In the genomic region with DNA sequence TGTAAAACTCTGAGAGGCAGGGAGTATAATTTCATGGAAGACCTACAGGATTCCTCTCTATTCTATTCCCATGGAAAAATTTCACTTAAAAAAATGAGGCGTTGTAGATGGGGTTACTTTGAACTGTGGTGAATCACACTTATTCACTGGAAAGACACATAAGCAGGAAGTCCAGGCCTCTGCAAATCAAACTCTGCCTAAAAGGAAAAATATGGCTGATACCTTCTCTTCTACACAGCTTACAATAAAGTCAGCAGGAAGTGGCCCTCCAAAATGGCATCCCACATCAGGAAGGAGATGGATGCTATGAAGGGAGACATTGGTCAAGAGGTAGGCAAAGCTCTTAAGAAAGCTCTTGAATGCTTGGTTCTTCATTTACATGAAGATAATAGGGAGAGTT, we compare ENCODE assay signal across 10 cellular contexts.
DNase-seq lines count a peak whose midpoint lies in the region; ATAC-seq and TF ChIP-seq lines count a peak whose summit lies in the region.
"Had no signal": no experiment of that assay in that cellular context is flagged by ENCODE, and none has a peak within 500 bp of the region (broad histone marks: within the 10 kb centered on the region; RNA-seq: fewer than 3 reads in every experiment).

No MANE protein-coding gene starts in this region.

- no peaks in the 10 kb centered on the region for H3K27me3 Mint-ChIP-seq in activated T-cell treated with anti-CD3 and anti-CD28 coated beads, Interleukin-2, amount 50 U/mL, for 4 hours (ENCODE audit: low read depth)
- no peaks in the 10 kb centered on the region for H3K27me3 Mint-ChIP-seq in activated T-helper 1 cell treated with anti-CD3 and anti-CD28 coated beads, Interleukin-12 subunit alpha, Interleukin-12 subunit beta, Interleukin-2, Interleukin-4 antibody, amounts not matched to agents 30 ng/mL and 10 ng/mL and 1 ng/mL, durations not matched to agents 14 hours and 24 hours and 36 hours (ENCODE audit: insufficient read depth)

- H3K9me3 Mint-ChIP-seq in activated T-cell treated with anti-CD3 and anti-CD28 coated beads, Interleukin-2, amount 50 U/mL, for 4 hours, result no peaks in the 10 kb centered on the region
- no peaks in the 10 kb centered on the region for H3K9me3 Mint-ChIP-seq in activated T-helper 1 cell treated with anti-CD3 and anti-CD28 coated beads, Interleukin-12 subunit alpha, Interleukin-12 subunit beta, Interleukin-2, Interleukin-4 antibody, amounts not matched to agents 30 ng/mL and 10 ng/mL and 1 ng/mL, durations not matched to agents 14 hours and 24 hours and 36 hours

- H3K9me3 ChIP-seq in hepatocyte (ENCODE audit: low read depth) (no peaks in the 10 kb centered on the region), stomach (no peaks in the 10 kb centered on the region)
- H3K9me3 ChIP-seq: ascending aorta had no signal

- H3K4me2 ChIP-seq in hepatocyte, result no peak overlapping the region

- H3K36me3 ChIP-seq in hepatocyte (replicated peaks; ENCODE audit: insufficient read depth, low read depth), result no peaks in the 10 kb centered on the region
- H3K36me3 ChIP-seq in stomach, result no peaks in the 10 kb centered on the region
- H3K36me3 ChIP-seq: ascending aorta had no signal

- H3K4me3 Mint-ChIP-seq in activated T-cell treated with anti-CD3 and anti-CD28 coated beads, Interleukin-2, amount 50 U/mL, for 4 hours, result peak overlapping the region; percentile 88
- peak overlapping the region; percentile 81 for H3K4me3 Mint-ChIP-seq in activated T-helper 1 cell treated with anti-CD3 and anti-CD28 coated beads, Interleukin-12 subunit alpha, Interleukin-12 subunit beta, Interleukin-2, Interleukin-4 antibody, amounts not matched to agents 30 ng/mL and 10 ng/mL and 1 ng/mL, durations not matched to agents 14 hours and 24 hours and 36 hours

- H3K79me2 ChIP-seq in hepatocyte, result no peaks in the 10 kb centered on the region

- intact Hi-C loops in activated T-helper 1 cell treated with anti-CD3 and anti-CD28 coated beads, Interleukin-12 subunit alpha, Interleukin-12 subunit beta, Interleukin-2, Interleukin-4 antibody, amounts not matched to agents 30 ng/mL and 10 ng/mL and 1 ng/mL, durations not matched to agents 14 hours and 24 hours and 36 hours (cut with micrococcal nuclease), result no loop called here
- intact Hi-C loops in stomach (cut with DNase I; ENCODE audit: low total_unique reads), result no loop called here

- no peak for DNase-seq in activated T-cell treated with anti-CD3 and anti-CD28 coated beads, Interleukin-2, amount 50 U/mL, for 4 hours
- DNase-seq in activated T-cell treated with anti-CD3 and anti-CD28 coated beads, Interleukin-2, amount 50 U/mL, for 1 hour, result no peak
- no peak for DNase-seq in activated T-helper 1 cell treated with anti-CD3 and anti-CD28 coated beads, Interleukin-12 subunit alpha, Interleukin-12 subunit beta, Interleukin-2, Interleukin-4 antibody, amounts not matched to agents 30 ng/mL and 10 ng/mL and 1 ng/mL, durations not matched to agents 14 hours and 24 hours and 36 hours (ENCODE audit: low spot score)
- DNase-seq in hepatocyte (ENCODE audit: low spot score) (no peak), stomach (no peak), putamen (ENCODE audit: low spot score) (no peak)
- DNase-seq in stimulated activated CD4-positive, alpha-beta T cell treated with anti-CD3 and anti-CD28 coated beads, Interleukin-1b, Interleukin-23, amount 100 ng/mL, for 48 hours, result no peak
- DNase-seq: NCI-H446 treated with DMSO at 0.1 percent for 48 hours had no signal

- H3K27me3 ChIP-seq in hepatocyte (no peaks in the 10 kb centered on the region), stomach (no peaks in the 10 kb centered on the region)
- H3K27me3 ChIP-seq: ascending aorta had no signal

- H3K4me1 ChIP-seq in hepatocyte (ENCODE audit: insufficient read depth) (peaks cover 3% of the 10 kb centered on the region), stomach (peaks cover 7 to 51% (median 23%) of the 10 kb centered on the region in 4 donors)

- no peaks in the 10 kb centered on the region for H3K9me2 ChIP-seq in hepatocyte (replicated peaks; ENCODE audit: insufficient read depth)

- no peak for TF ChIP-seq CTCF in hepatocyte (IDR thresholded peaks at IDR 0.05; ENCODE audit: poor library complexity)
- no peak for TF ChIP-seq CTCF in stomach (IDR thresholded peaks at IDR 0.05)

- no peaks in the 10 kb centered on the region for H4K20me1 ChIP-seq in hepatocyte (ENCODE audit: insufficient read depth, poor library complexity, severe bottlenecking)

- 65% methylated on average over 1 of the region's 1 CpG for WGBS in hepatocyte (ENCODE audit: low lambda C conversion rate, missing lambda C conversion rate)
- WGBS in stomach, 5 donors, result 31 to 77% (median 73%) methylated on average over 1 of the region's 1 CpG

- H3K4me3 ChIP-seq in hepatocyte, result no peak overlapping the region
- peak overlapping the region in 1 of 4 donors; percentile 5 for H3K4me3 ChIP-seq in stomach
- H3K4me3 ChIP-seq: ascending aorta had no signal

- peak overlapping the region; percentile 89 for H3K27ac Mint-ChIP-seq in activated T-helper 1 cell treated with anti-CD3 and anti-CD28 coated beads, Interleukin-12 subunit alpha, Interleukin-12 subunit beta, Interleukin-2, Interleukin-4 antibody, amounts not matched to agents 30 ng/mL and 10 ng/mL and 1 ng/mL, durations not matched to agents 14 hours and 24 hours and 36 hours

- no peak for TF ChIP-seq EP300 in stomach (IDR thresholded peaks at IDR 0.05)

- no peak for TF ChIP-seq POLR2A in stomach (IDR thresholded peaks at IDR 0.05)

- no peak overlapping the region for H2AFZ ChIP-seq in hepatocyte

- no peak for ATAC-seq in activated T-cell treated with anti-CD3 and anti-CD28 coated beads, Interleukin-2, amount 50 U/mL, for 4 hours
- no peak for ATAC-seq in HG02588 (IDR thresholded peaks at IDR 0.05; ENCODE audit: unreplicated experiment)

- H3K27ac ChIP-seq in hepatocyte (peak overlapping the region; percentile 45), stomach (peak overlapping the region in 4 of 5 donors; percentile 43 to 82 (median 68))
- H3K27ac ChIP-seq: ascending aorta had no signal

- peaks cover 91% of the 10 kb centered on the region for H3K4me1 Mint-ChIP-seq in activated T-cell treated with anti-CD3 and anti-CD28 coated beads, Interleukin-2, amount 50 U/mL, for 4 hours (ENCODE audit: low read depth)
- H3K4me1 Mint-ChIP-seq in activated T-helper 1 cell treated with anti-CD3 and anti-CD28 coated beads, Interleukin-12 subunit alpha, Interleukin-12 subunit beta, Interleukin-2, Interleukin-4 antibody, amounts not matched to agents 30 ng/mL and 10 ng/mL and 1 ng/mL, durations not matched to agents 14 hours and 24 hours and 36 hours (ENCODE audit: low read depth), result peaks cover 94% of the 10 kb centered on the region

- peaks cover 52% of the 10 kb centered on the region for H3K36me3 Mint-ChIP-seq in activated T-cell treated with anti-CD3 and anti-CD28 coated beads, Interleukin-2, amount 50 U/mL, for 4 hours (ENCODE audit: insufficient read depth)
- peaks cover 59% of the 10 kb centered on the region for H3K36me3 Mint-ChIP-seq in activated T-helper 1 cell treated with anti-CD3 and anti-CD28 coated beads, Interleukin-12 subunit alpha, Interleukin-12 subunit beta, Interleukin-2, Interleukin-4 antibody, amounts not matched to agents 30 ng/mL and 10 ng/mL and 1 ng/mL, durations not matched to agents 14 hours and 24 hours and 36 hours (ENCODE audit: low read depth)
